24 cellular contexts compared by ENCODE assay signal in the genomic region with DNA sequence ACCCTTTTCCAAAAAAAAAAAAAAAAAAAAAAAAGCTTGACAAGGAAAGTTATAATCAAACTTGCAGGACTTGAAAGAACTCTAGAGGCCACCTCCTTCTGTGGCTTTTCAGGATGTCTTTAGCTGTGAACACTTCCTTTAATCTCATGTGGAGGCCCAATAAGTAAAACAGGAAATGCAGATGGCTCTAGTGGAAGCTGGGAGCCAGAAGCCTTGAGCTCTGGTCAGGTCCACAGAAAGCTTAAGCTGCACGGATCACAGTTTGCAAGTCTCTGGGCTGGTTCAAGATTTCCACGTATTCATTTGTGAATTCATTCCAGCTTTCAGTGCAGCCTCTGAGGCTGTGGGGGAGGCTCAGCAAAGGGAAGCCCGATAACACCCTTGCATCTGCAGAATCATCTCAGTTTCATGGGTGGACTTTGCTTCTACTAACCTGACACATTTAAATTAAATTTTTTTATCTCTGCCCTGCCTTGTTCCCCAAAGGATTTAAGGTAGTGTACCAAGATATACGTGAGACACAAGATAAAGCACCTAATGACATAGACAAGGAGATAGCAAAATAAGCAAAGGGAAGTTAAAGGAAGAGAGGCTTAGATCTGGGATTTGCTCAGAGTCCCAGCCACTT.
DNase-seq lines count a peak whose midpoint lies in the region; FAIRE-seq and TF ChIP-seq lines count a peak whose summit lies in the region.
"Had no signal": no experiment of that assay in that cellular context is flagged by ENCODE, and none has a peak within 500 bp of the region (broad histone marks: within the 10 kb centered on the region; RNA-seq: fewer than 3 reads in every experiment).

No MANE protein-coding gene starts in this region.

- peaks cover 5% of the 10 kb centered on the region for H3K36me3 Mint-ChIP-seq in glutamatergic neuron (ENCODE audit: unreplicated experiment)
- H3K36me3 Mint-ChIP-seq: activated CD8-positive, alpha-beta memory T cell treated with anti-CD3 and anti-CD28 coated beads, Interleukin-2, amount 10 ng/mL, durations not matched to agents 7 days and 5 days had no signal

- no peaks in the 10 kb centered on the region for H3K9me2 ChIP-seq in hepatocyte (replicated peaks; ENCODE audit: insufficient read depth)

- H3K4me3 Mint-ChIP-seq in glutamatergic neuron (ENCODE audit: unreplicated experiment), result no peak overlapping the region
- H3K4me3 Mint-ChIP-seq: activated CD8-positive, alpha-beta memory T cell treated with anti-CD3 and anti-CD28 coated beads, Interleukin-2, amount 10 ng/mL, durations not matched to agents 7 days and 5 days; central memory CD8-positive, alpha-beta T cell; stimulated activated naive CD8-positive, alpha-beta T cell treated with anti-CD3 and anti-CD28 coated beads, Interleukin-15, Interleukin-2, amounts not matched to agents 100 ng/mL and 50 ng/mL, for 24 hours had no signal

- H2AFZ ChIP-seq in hepatocyte, result no peak overlapping the region

- H4K20me1 ChIP-seq in BLaER1 treated with 17β-estradiol and CSF1 and Interleukin-3, amounts not matched to agents 10 nM and 100 nM, result no peaks in the 10 kb centered on the region
- no peaks in the 10 kb centered on the region for H4K20me1 ChIP-seq in hepatocyte (ENCODE audit: insufficient read depth, poor library complexity, severe bottlenecking)

- no peaks in the 10 kb centered on the region for H3K9me3 Mint-ChIP-seq in glutamatergic neuron (ENCODE audit: unreplicated experiment)
- H3K9me3 Mint-ChIP-seq: central memory CD8-positive, alpha-beta T cell; stimulated activated naive CD8-positive, alpha-beta T cell treated with anti-CD3 and anti-CD28 coated beads, Interleukin-15, Interleukin-2, amounts not matched to agents 100 ng/mL and 50 ng/mL, for 24 hours had no signal

- DNase-seq in GM19239 (ENCODE audit: insufficient read length, low spot score) (no peak), OCI-M1 (lab: John Stamatoyannopoulos, UW) (peak; percentile 82), hepatocyte (ENCODE audit: low spot score) (peak; percentile 26), adrenal gland (no peak), glutamatergic neuron (no peak)
- no peak for DNase-seq in stimulated activated CD4-positive, alpha-beta T cell treated with anti-CD3 and anti-CD28 coated beads, Interleukin-15, amount 100 ng/mL, for 24 hours
- no peak for DNase-seq in activated CD4-positive, CD25-positive, alpha-beta regulatory T cell treated with anti-CD3 and anti-CD28 coated beads, Interleukin-2, amount 50 U/mL, for 72 hours
- DNase-seq: activated CD4-positive, alpha-beta T cell treated with anti-CD3 and anti-CD28 coated beads, Interleukin-2, amount 50 U/mL, for 1 hour; activated CD8-positive, alpha-beta memory T cell treated with anti-CD3 and anti-CD28 coated beads, Interleukin-2, amount 10 ng/mL, durations not matched to agents 7 days and 5 days; activated naive CD4-positive, alpha-beta T cell; activated T-cell treated with anti-CD3 and anti-CD28 coated beads, Interleukin-2, amount 50 U/mL, for 48 hours; BE2C; Karpas-422; left ventricle myocardium inferior; NCI-H1092; NCI-H187; NCI-H2171; NCI-H510A; T-helper 1 cell had no signal

- peaks cover 2% of the 10 kb centered on the region for H3K27me3 Mint-ChIP-seq in glutamatergic neuron (ENCODE audit: unreplicated experiment)

- no peaks in the 10 kb centered on the region for H3K27me3 ChIP-seq in BLaER1 treated with 17β-estradiol and CSF1 and Interleukin-3, amounts not matched to agents 10 nM and 100 nM
- H3K27me3 ChIP-seq in hepatocyte, result no peaks in the 10 kb centered on the region
- H3K27me3 ChIP-seq in adrenal gland, result no peaks in the 10 kb centered on the region
- H3K27me3 ChIP-seq: BE2C had no signal

- H3K4me1 Mint-ChIP-seq in glutamatergic neuron (ENCODE audit: low read depth, unreplicated experiment), result no peaks in the 10 kb centered on the region
- H3K4me1 Mint-ChIP-seq: central memory CD8-positive, alpha-beta T cell had no signal

- no peak overlapping the region for H3K27ac Mint-ChIP-seq in glutamatergic neuron (ENCODE audit: unreplicated experiment)
- H3K27ac Mint-ChIP-seq: activated CD8-positive, alpha-beta memory T cell treated with anti-CD3 and anti-CD28 coated beads, Interleukin-2, amount 10 ng/mL, durations not matched to agents 7 days and 5 days; stimulated activated naive CD8-positive, alpha-beta T cell treated with anti-CD3 and anti-CD28 coated beads, Interleukin-15, Interleukin-2, amounts not matched to agents 100 ng/mL and 50 ng/mL, for 24 hours had no signal

- no peak overlapping the region for H3K27ac ChIP-seq in BLaER1 treated with 17β-estradiol and CSF1 and Interleukin-3, amounts not matched to agents 10 nM and 100 nM
- H3K27ac ChIP-seq in hepatocyte (no peak overlapping the region), adrenal gland (no peak overlapping the region)
- H3K27ac ChIP-seq: left ventricle myocardium inferior, VCaP had no signal

- H3K9ac ChIP-seq in BLaER1 treated with 17β-estradiol and CSF1 and Interleukin-3, amounts not matched to agents 10 nM and 100 nM, result no peak overlapping the region

- H3K4me1 ChIP-seq in BLaER1 treated with 17β-estradiol and CSF1 and Interleukin-3, amounts not matched to agents 10 nM and 100 nM, result peaks cover 8 to 39% (median 32%) of the 10 kb centered on the region in 10 experiments; a peak in 19 of 20 replicates
- H3K4me1 ChIP-seq in hepatocyte (ENCODE audit: insufficient read depth) (peaks cover 40% of the 10 kb centered on the region), adrenal gland (replicated peaks in 1 of 2) (no peaks in the 10 kb centered on the region)
- H3K4me1 ChIP-seq: BE2C had no signal

- 18% methylated on average over 4 of the region's 4 CpGs for WGBS in hepatocyte (ENCODE audit: low lambda C conversion rate, missing lambda C conversion rate)
- 30 to 46% (median 34%) methylated on average over 4 of the region's 4 CpGs for WGBS in adrenal gland, 4 donors

- intact Hi-C loops in adrenal gland (cut with DNase I), result no loop called here

- H3K36me3 ChIP-seq in BLaER1 treated with 17β-estradiol and CSF1 and Interleukin-3, amounts not matched to agents 10 nM and 100 nM, result no peaks in the 10 kb centered on the region
- no peaks in the 10 kb centered on the region for H3K36me3 ChIP-seq in hepatocyte (replicated peaks; ENCODE audit: insufficient read depth, low read depth)
- H3K36me3 ChIP-seq in adrenal gland (replicated peaks in 1 of 2), result no peaks in the 10 kb centered on the region
- H3K36me3 ChIP-seq: BE2C, left ventricle myocardium inferior had no signal

- peak; percentile 87 for FAIRE-seq in GM19239 (lab: Jason Lieb, UNC)
- FAIRE-seq: HTR-8/SVneo had no signal

- H3K79me2 ChIP-seq in hepatocyte, result no peaks in the 10 kb centered on the region

- peak overlapping the region in 9 of 11 experiments; percentile 4 to 55 (median 32); a peak in 15 of 22 replicates for H3K4me2 ChIP-seq in BLaER1 treated with 17β-estradiol and CSF1 and Interleukin-3, amounts not matched to agents 10 nM and 100 nM
- H3K4me2 ChIP-seq in hepatocyte, result peak overlapping the region; percentile 7

- TF ChIP-seq CTCF in hepatocyte (IDR thresholded peaks at IDR 0.05; ENCODE audit: poor library complexity) (no peak), adrenal gland (IDR thresholded peaks at IDR 0.05) (no peak), glutamatergic neuron (IDR thresholded peaks at IDR 0.05; ENCODE audit: partially characterized antibody, unreplicated experiment) (no peak)

- TF ChIP-seq POLR2A in adrenal gland (IDR thresholded peaks at IDR 0.05), result no peak

- H3K9me3 ChIP-seq in BLaER1 treated with 17β-estradiol and CSF1 and Interleukin-3, amounts not matched to agents 10 nM and 100 nM (replicated peaks in 1 of 11), result no peaks in the 10 kb centered on the region
- H3K9me3 ChIP-seq in hepatocyte (ENCODE audit: low read depth), result no peaks in the 10 kb centered on the region
- H3K9me3 ChIP-seq in adrenal gland (replicated peaks in 1 of 3), result no peaks in the 10 kb centered on the region
- H3K9me3 ChIP-seq: BE2C, left ventricle myocardium inferior had no signal

- no peak overlapping the region for H3K4me3 ChIP-seq in BLaER1 treated with 17β-estradiol and CSF1 and Interleukin-3, amounts not matched to agents 10 nM and 100 nM
- H3K4me3 ChIP-seq in hepatocyte (no peak overlapping the region), adrenal gland (no peak overlapping the region)
- H3K4me3 ChIP-seq: left ventricle myocardium inferior had no signal

Comparison
In these comparisons a context has a peak if more than half of its experiments do, and no peak if none do; other contexts are left out.
1. DNase-seq: peak in OCI-M1 (single experiment) and hepatocyte (single experiment); none in GM19239 (single experiment), adrenal gland (0 of 7), stimulated activated CD4-positive, alpha-beta T cell treated with anti-CD3 and anti-CD28 coated beads, Interleukin-15, amount 100 ng/mL, for 24 hours (single experiment), glutamatergic neuron (single experiment) and activated CD4-positive, CD25-positive, alpha-beta regulatory T cell treated with anti-CD3 and anti-CD28 coated beads, Interleukin-2, amount 50 U/mL, for 72 hours (single experiment).